ENCODE assay signal across 15 cellular contexts in genomic region chr13:58933475-58933874, GRCh38.
"Had no signal": no experiment of that assay in that cellular context is flagged by ENCODE, and none has a peak within 500 bp of the region (broad histone marks: within the 10 kb centered on the region; RNA-seq: fewer than 3 reads in every experiment).

No MANE protein-coding gene starts in this region.

- ATAC-seq: gastrocnemius medialis; naive thymus-derived CD4-positive, alpha-beta T cell had no signal

- H3K27me3 ChIP-seq: dorsolateral prefrontal cortex, gastrocnemius medialis, ovary, right atrium auricular region had no signal

- H3K36me3 ChIP-seq: gastrocnemius medialis, ovary, right atrium auricular region had no signal

- H3K9me3 ChIP-seq: gastrocnemius medialis, ovary, right atrium auricular region had no signal

- H3K4me1 ChIP-seq: gastrocnemius medialis, right atrium auricular region had no signal

- FAIRE-seq: islet of Langerhans, small intestine had no signal

- H3K4me3 ChIP-seq: dorsolateral prefrontal cortex, gastrocnemius medialis, ovary, right atrium auricular region had no signal

- DNase-seq: cortex of kidney; dorsolateral prefrontal cortex; effector CD8-positive, alpha-beta T cell; gastrocnemius medialis; glutamatergic neuron; kidney glomerular epithelial cell; naive thymus-derived CD4-positive, alpha-beta T cell; nephron progenitor cell; ovary; small intestine; stimulated activated CD4-positive, alpha-beta T cell treated with anti-CD3 and anti-CD28 coated beads, Interleukin-12 subunit alpha, Interleukin-12 subunit beta, amount 100 ng/mL, for 4 hours; stimulated activated naive CD4-positive, alpha-beta T cell; trophoblast cell had no signal

- H3K27ac ChIP-seq: dorsolateral prefrontal cortex, gastrocnemius medialis, ovary, right atrium auricular region had no signal
